Comparison of ENCODE assay signal across 22 cellular contexts in genomic region chr10:102344067-102344466, GRCh38. TPM values are rescaled to one million over a fixed set of nuclear protein-coding genes. Genes with fewer than 3 reads are reported as not detected.
DNase-seq lines count a peak whose midpoint lies in the region; ATAC-seq, FAIRE-seq and TF ChIP-seq lines count a peak whose summit lies in the region.
"Had no signal": no experiment of that assay in that cellular context is flagged by ENCODE, and none has a peak within 500 bp of the region (broad histone marks: within the 10 kb centered on the region; RNA-seq: fewer than 3 reads in every experiment).

No MANE protein-coding gene starts in this region.

- H3K4me2 ChIP-seq in GM23248 (ENCODE audit: unreplicated experiment) (peak overlapping the region; percentile 51), astrocyte (ENCODE audit: low read length) (peak overlapping the region; percentile 75)

- TF ChIP-seq CTCF in astrocyte (IDR thresholded peaks at IDR 0.05; ENCODE audit: insufficient read depth, low read depth, low read length) = no peak
- TF ChIP-seq CTCF in mesothelial cell of epicardium (IDR thresholded peaks at IDR 0.05; ENCODE audit: unreplicated experiment) = no peak

- H3F3A ChIP-seq in GM23248 (ENCODE audit: insufficient read depth) = peaks cover 43% of the 10 kb centered on the region

- no peak overlapping the region for H3K4me3 Mint-ChIP-seq in astrocyte (ENCODE audit: unreplicated experiment)
- no peak overlapping the region for H3K4me3 Mint-ChIP-seq in mesothelial cell of epicardium
- H3K4me3 Mint-ChIP-seq: activated T-helper 17 cell treated with anti-CD3 and anti-CD28 coated beads, Interleukin-2, amount 50 U/mL, for 72 hours had no signal

- no peaks in the 10 kb centered on the region for H3K9me3 ChIP-seq in GM23248 (ENCODE audit: low read depth)
- no peaks in the 10 kb centered on the region for H3K9me3 ChIP-seq in astrocyte (ENCODE audit: insufficient read depth, low read depth, low read length)
- H3K9me3 ChIP-seq: adrenal gland, heart left ventricle, SJCRH30 had no signal

- H3K36me3 ChIP-seq in ACC112 (ENCODE audit: insufficient read depth, low read length) (peaks cover 7% of the 10 kb centered on the region; the same call in 1 of the 2 replicates), GM23248 (ENCODE audit: low read depth) (peaks cover 8% of the 10 kb centered on the region; the same call in 1 of the 2 replicates), astrocyte (ENCODE audit: insufficient read depth, low read length) (peaks cover 6% of the 10 kb centered on the region)

- H3K27me3 Mint-ChIP-seq in astrocyte (ENCODE audit: low read depth, unreplicated experiment) (no peaks in the 10 kb centered on the region), mesothelial cell of epicardium (ENCODE audit: low read depth) (no peaks in the 10 kb centered on the region)
- H3K27me3 Mint-ChIP-seq: activated T-helper 17 cell treated with anti-CD3 and anti-CD28 coated beads, Interleukin-2, amount 50 U/mL, for 72 hours had no signal

- H3K4me3 ChIP-seq in ACC112 (ENCODE audit: low read depth, low read length) = no peak overlapping the region
- H3K4me3 ChIP-seq in GM23248 = no peak overlapping the region
- no peak overlapping the region for H3K4me3 ChIP-seq in astrocyte (ENCODE audit: insufficient read depth, low read depth, low read length)
- H3K4me3 ChIP-seq: adrenal gland, coronary artery, heart left ventricle, K562, SJCRH30 had no signal

- no peaks in the 10 kb centered on the region for H3K9me3 Mint-ChIP-seq in astrocyte (ENCODE audit: unreplicated experiment)
- H3K9me3 Mint-ChIP-seq in mesothelial cell of epicardium = no peaks in the 10 kb centered on the region
- H3K9me3 Mint-ChIP-seq: activated T-helper 17 cell treated with anti-CD3 and anti-CD28 coated beads, Interleukin-2, amount 50 U/mL, for 72 hours had no signal

- H3K27ac Mint-ChIP-seq in astrocyte (ENCODE audit: unreplicated experiment) (peak overlapping the region; percentile 96), mesothelial cell of epicardium (no peak overlapping the region)
- H3K27ac Mint-ChIP-seq: activated T-helper 17 cell treated with anti-CD3 and anti-CD28 coated beads, Interleukin-2, amount 50 U/mL, for 72 hours had no signal

- FAIRE-seq in astrocyte (lab: Jason Lieb, UNC) = peak; percentile 47
- FAIRE-seq: K562, urothelium cell line had no signal

- peaks cover 25% of the 10 kb centered on the region for H3K4me1 Mint-ChIP-seq in astrocyte (ENCODE audit: low read depth, unreplicated experiment)
- no peaks in the 10 kb centered on the region for H3K4me1 Mint-ChIP-seq in mesothelial cell of epicardium

- ATAC-seq in HG02571 (IDR thresholded peaks at IDR 0.05; ENCODE audit: unreplicated experiment) (no peak), HG02973 (IDR thresholded peaks at IDR 0.05; ENCODE audit: unreplicated experiment) (no peak)
- ATAC-seq: activated T-helper 17 cell treated with anti-CD3 and anti-CD28 coated beads, Interleukin-2, amount 50 U/mL, for 72 hours; heart left ventricle; K562; left colon had no signal

- WGBS in GM23248 (ENCODE audit: low coverage in 1 of 2, low lambda C conversion rate in 2 of 2, missing lambda C conversion rate in 2 of 2), 2 experiments = 50 to 58% methylated on average over 3 of the region's 3 CpGs

- no peaks in the 10 kb centered on the region for H3K36me3 Mint-ChIP-seq in astrocyte (ENCODE audit: low read depth, unreplicated experiment)
- no peaks in the 10 kb centered on the region for H3K36me3 Mint-ChIP-seq in mesothelial cell of epicardium

- DNase-seq in GM23248 (peak; percentile 83), astrocyte (ENCODE audit: low read depth) (peak; percentile 69), glomerular visceral epithelial cell (ENCODE audit: extremely low spot score) (peak; percentile 57), mesothelial cell of epicardium (ENCODE audit: low spot score in 2 of 2, unreplicated experiment in 2 of 2) (no peak)
- no peak for DNase-seq in activated CD4-positive, CD25-positive, alpha-beta regulatory T cell (lab: John Stamatoyannopoulos, UW)
- DNase-seq: activated CD4-positive, alpha-beta T cell treated with anti-CD3 and anti-CD28 coated beads, Interleukin-2, amount 50 U/mL, for 4 hours; erythroblast; heart left ventricle; left colon; NCI-H1105; NCI-H2227 treated with DMSO at 0.1 percent for 48 hours; SJCRH30; stimulated activated CD4-positive, alpha-beta T cell treated with anti-CD3 and anti-CD28 coated beads, Interleukin-12 subunit alpha, Interleukin-12 subunit beta, amount 100 ng/mL, for 4 hours; stimulated activated naive CD4-positive, alpha-beta T cell had no signal

- H3K79me2 ChIP-seq in ACC112 (ENCODE audit: control insufficient read depth, insufficient read depth, low read length, unreplicated experiment) = peaks cover 20% of the 10 kb centered on the region
- peaks cover 85% of the 10 kb centered on the region for H3K79me2 ChIP-seq in GM23248 (ENCODE audit: insufficient read depth)
- peaks cover 19% of the 10 kb centered on the region for H3K79me2 ChIP-seq in astrocyte (ENCODE audit: insufficient read depth, low read length)

- no peak overlapping the region for H2AFZ ChIP-seq in ACC112 (ENCODE audit: low read length, unreplicated experiment)
- no peak overlapping the region for H2AFZ ChIP-seq in GM23248
- no peak overlapping the region for H2AFZ ChIP-seq in astrocyte (ENCODE audit: low read depth, low read length)

- H3K4me1 ChIP-seq in ACC112 (ENCODE audit: control insufficient read depth, insufficient read depth, low read length, unreplicated experiment) (peaks cover 32% of the 10 kb centered on the region), GM23248 (ENCODE audit: insufficient read depth) (peaks cover 45% of the 10 kb centered on the region), astrocyte (ENCODE audit: insufficient read depth, low read length) (peaks cover 27% of the 10 kb centered on the region)

- H3K27ac ChIP-seq in ACC112 (ENCODE audit: low read depth, low read length) (peak overlapping the region; percentile 87), GM23248 (peak overlapping the region; percentile 74), astrocyte (ENCODE audit: low read depth, low read length) (peak overlapping the region; percentile 84)
- H3K27ac ChIP-seq: coronary artery, heart left ventricle had no signal

- peak overlapping the region; percentile 44 for H3K9ac ChIP-seq in GM23248
- peak overlapping the region; percentile 37 for H3K9ac ChIP-seq in astrocyte (ENCODE audit: low read length)

- H3K9me2 ChIP-seq in GM23248 (ENCODE audit: insufficient read depth) = no peaks in the 10 kb centered on the region

- H4K20me1 ChIP-seq in GM23248 (ENCODE audit: insufficient read depth) = no peaks in the 10 kb centered on the region
- peaks cover 27% of the 10 kb centered on the region for H4K20me1 ChIP-seq in astrocyte (ENCODE audit: insufficient read depth, low read length)

- in situ Hi-C loops in GM23248 (cut with MboI) = no loop called here

- H3K27me3 ChIP-seq in ACC112 (ENCODE audit: insufficient read depth, low read length) (no peaks in the 10 kb centered on the region), GM23248 (replicated peaks; ENCODE audit: insufficient read depth) (no peaks in the 10 kb centered on the region), astrocyte (ENCODE audit: insufficient read depth, low read length) (no peaks in the 10 kb centered on the region)
- H3K27me3 ChIP-seq: adrenal gland, heart left ventricle, SJCRH30 had no signal

RNA-seq across cellular contexts. Expression of gene NFKB2, which starts 51.4 kb away (rescaled TPM):
- 21.5 and 34.7 TPM in 2 replicates for total RNA-seq in GM23248 (2014; rRNA removed; shearing (Covaris generic))
- 5.7 and 6.7 TPM in 2 replicates for polyA plus RNA-seq in GM23248 (2016; fragmentation: Nextera tagmentation; extraction: Ambion mirVana)
- total RNA-seq in astrocyte (35.7 and 39.9 TPM in 2 replicates), mesothelial cell of epicardium (51.7 to 56.6 TPM (median 55.8 TPM) in 3 replicates)

Comparison
In these comparisons a context has a peak if more than half of its experiments do, and no peak if none do; other contexts are left out.
1. DNase-seq: peak in GM23248 (single experiment), astrocyte (single experiment) and glomerular visceral epithelial cell (single experiment); none in mesothelial cell of epicardium (0 of 2) and activated CD4-positive, CD25-positive, alpha-beta regulatory T cell (0 of 4).
2. Peak in every context shown above with its lines, with median percentiles within 50 percentile points of each other: H3K27ac ChIP-seq.